27 cellular contexts compared by ENCODE assay signal in the genomic region with DNA sequence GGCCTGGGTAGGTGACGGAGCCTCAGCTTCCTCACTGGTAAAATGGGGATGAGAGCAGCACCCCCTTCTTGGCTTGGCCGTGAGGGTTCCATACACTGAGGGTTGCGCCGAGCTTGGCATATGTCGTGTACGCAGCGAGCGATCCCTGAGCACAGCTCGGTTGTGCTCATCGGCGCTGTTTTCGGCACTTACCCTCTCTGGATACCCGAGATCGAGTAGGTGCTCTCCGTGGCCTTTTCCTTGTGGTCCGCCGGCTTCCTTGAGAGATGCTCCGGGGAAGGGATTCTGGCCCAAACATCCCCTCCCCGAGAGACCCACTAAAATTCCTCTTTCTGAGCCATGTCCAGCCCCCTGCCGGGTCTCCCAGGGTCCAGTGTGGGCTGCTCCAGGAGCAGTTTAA. TPM values are rescaled to one million over a fixed set of nuclear protein-coding genes. Genes with fewer than 3 reads are reported as not detected.
"Had no signal": no experiment of that assay in that cellular context is flagged by ENCODE, and none has a peak within 500 bp of the region (broad histone marks: within the 10 kb centered on the region; RNA-seq: fewer than 3 reads in every experiment).

No MANE protein-coding gene starts in this region.

- ATAC-seq: left ventricle myocardium superior; mucosa of descending colon; psoas muscle; stimulated activated effector memory CD8-positive, alpha-beta T cell treated with anti-CD3 and anti-CD28 coated beads, Interleukin-12 subunit alpha, Interleukin-12 subunit beta, amount 100 ng/mL, for 72 hours; stimulated activated naive CD8-positive, alpha-beta T cell treated with anti-CD3 and anti-CD28 coated beads, Interleukin-15, Interleukin-2, amounts not matched to agents 100 U/mL and 50 U/mL, for 24 hours had no signal

- H3K36me3 Mint-ChIP-seq: naive B cell had no signal

- H3K9me3 Mint-ChIP-seq: natural killer cell treated with Interleukin-12 subunit alpha and Interleukin-12 subunit beta and Interleukin-15 and Interleukin-18, amount 100 ng/mL, for 72 hours; stimulated activated effector memory CD8-positive, alpha-beta T cell treated with anti-CD3 and anti-CD28 coated beads, Interleukin-12 subunit alpha, Interleukin-12 subunit beta, amount 100 ng/mL, for 72 hours had no signal

- H3K27me3 ChIP-seq: dorsolateral prefrontal cortex, hepatocyte, sigmoid colon, testis, tibial artery, upper lobe of left lung had no signal

- DNase-seq: effector CD4-positive, alpha-beta T cell; head of caudate nucleus; left ventricle myocardium superior; mesenchymal stem cell; mucosa of descending colon; naive B cell; sigmoid colon; stimulated activated CD4-positive, alpha-beta T cell treated with anti-CD3 and anti-CD28 coated beads, Interleukin-2, amount 100 ng/mL, for 24 hours; stimulated activated CD4-positive, alpha-beta T cell treated with anti-CD3 and anti-CD28 coated beads, Interleukin-4, amount 100 ng/mL, for 24 hours; stimulated activated naive CD8-positive, alpha-beta T cell treated with anti-CD3 and anti-CD28 coated beads, Interleukin-15, Interleukin-2, amounts not matched to agents 100 U/mL and 50 U/mL, for 24 hours; substantia nigra; testis; tibial artery; upper lobe of left lung had no signal

- H3K4me3 ChIP-seq: dorsolateral prefrontal cortex, hepatocyte, mucosa of descending colon, psoas muscle, sigmoid colon, testis, tibial artery, upper lobe of left lung had no signal

- H3K27ac ChIP-seq: dorsolateral prefrontal cortex, hepatocyte, psoas muscle, testis, tibial artery, upper lobe of left lung had no signal

- H3K79me2 ChIP-seq: hepatocyte had no signal

- FAIRE-seq: colon, frontal cortex, urothelium cell line had no signal

- H3K4me2 ChIP-seq: hepatocyte had no signal

- H3K9me3 ChIP-seq: testis had no signal

- H3K27ac Mint-ChIP-seq: mesothelial cell of epicardium; naive B cell; natural killer cell treated with Interleukin-12 subunit alpha and Interleukin-12 subunit beta and Interleukin-15 and Interleukin-18, amount 100 ng/mL, for 72 hours; stimulated activated effector memory CD8-positive, alpha-beta T cell treated with anti-CD3 and anti-CD28 coated beads, Interleukin-12 subunit alpha, Interleukin-12 subunit beta, amount 100 ng/mL, for 72 hours had no signal

- H2AFZ ChIP-seq: hepatocyte had no signal

- H3K27me3 Mint-ChIP-seq: natural killer cell treated with Interleukin-12 subunit alpha and Interleukin-12 subunit beta and Interleukin-15 and Interleukin-18, amount 100 ng/mL, for 72 hours had no signal

- H3K4me3 Mint-ChIP-seq: mesothelial cell of epicardium; naive B cell; natural killer cell treated with Interleukin-12 subunit alpha and Interleukin-12 subunit beta and Interleukin-15 and Interleukin-18, amount 100 ng/mL, for 72 hours; neural crest cell; stimulated activated effector memory CD8-positive, alpha-beta T cell treated with anti-CD3 and anti-CD28 coated beads, Interleukin-12 subunit alpha, Interleukin-12 subunit beta, amount 100 ng/mL, for 72 hours had no signal

- H3K4me1 Mint-ChIP-seq: naive B cell; neural crest cell; stimulated activated effector memory CD8-positive, alpha-beta T cell treated with anti-CD3 and anti-CD28 coated beads, Interleukin-12 subunit alpha, Interleukin-12 subunit beta, amount 100 ng/mL, for 72 hours had no signal

- H3K4me1 ChIP-seq: psoas muscle, testis, upper lobe of left lung had no signal

RNA-seq across cellular contexts. Expression of a gene that starts 40.0 kb away (rescaled TPM):
- total RNA-seq: fibroblast of villous mesenchyme; kidney epithelial cell; natural killer cell treated with Interleukin-12 subunit alpha and Interleukin-12 subunit beta and Interleukin-15 and Interleukin-18, amount 100 ng/mL, for 72 hours; neural crest cell; renal cortical epithelial cell had no signal
